Comparison of ENCODE assay signal across 37 cellular contexts in the genomic region with DNA sequence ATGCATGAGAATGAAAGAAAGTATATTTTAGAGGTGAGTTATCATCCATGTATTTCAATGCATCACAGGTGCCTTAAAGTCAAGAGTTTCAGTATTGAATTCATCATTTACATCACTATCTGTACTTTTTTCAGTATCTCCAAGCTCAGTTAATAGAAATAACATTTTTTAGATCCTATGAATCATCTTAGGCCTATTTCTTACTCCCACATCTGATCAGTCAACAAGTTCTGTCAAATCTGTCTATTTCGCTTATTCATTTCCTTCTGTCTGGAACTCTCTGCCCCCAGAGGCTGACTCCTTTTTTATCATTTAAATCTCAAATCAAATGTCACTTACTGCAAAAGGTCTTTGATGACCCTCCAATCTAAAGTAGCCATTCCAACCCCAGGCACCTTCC.
"Had no signal": no experiment of that assay in that cellular context is flagged by ENCODE, and none has a peak within 500 bp of the region (broad histone marks: within the 10 kb centered on the region; RNA-seq: fewer than 3 reads in every experiment).

No MANE protein-coding gene starts in this region.

- H3K4me3 ChIP-seq: ascending aorta, body of pancreas, MG63, Peyer's patch, SJSA1 had no signal

- ATAC-seq: activated naive CD8-positive, alpha-beta T cell treated with anti-CD3 and anti-CD28 coated beads, Interleukin-2, amount 50 U/mL, for 24 hours; activated T-cell treated with anti-CD3 and anti-CD28 coated beads, Interleukin-2, amount 50 U/mL, for 4 hours; body of pancreas; PC-3 had no signal

- H3K9me3 Mint-ChIP-seq: activated B cell treated with CpG ODN at 0.5 μM for 24 hours; activated T-helper 1 cell treated with anti-CD3 and anti-CD28 coated beads, Interleukin-12 subunit alpha, Interleukin-12 subunit beta, Interleukin-2, Interleukin-4 antibody, amounts not matched to agents 30 ng/mL and 10 ng/mL and 1 ng/mL, durations not matched to agents 14 hours and 24 hours and 36 hours; T-helper 2 cell treated with Interferon-gamma antibody and Interleukin-4, amounts not matched to agents 5 μg/mL and 100 μg/mL, for 36 hours had no signal

- H3K27ac Mint-ChIP-seq: activated B cell treated with CpG ODN at 0.5 μM for 24 hours; activated CD4-positive, alpha-beta memory T cell treated with anti-CD3 and anti-CD28 coated beads for 36 hours; activated naive CD4-positive, alpha-beta T cell treated with anti-CD3 and anti-CD28 coated beads for 36 hours; activated naive CD8-positive, alpha-beta T cell; activated naive CD8-positive, alpha-beta T cell treated with anti-CD3 and anti-CD28 coated beads, Interleukin-2, amount 50 U/mL, for 24 hours; activated T-helper 1 cell treated with anti-CD3 and anti-CD28 coated beads, Interleukin-12 subunit alpha, Interleukin-12 subunit beta, Interleukin-2, Interleukin-4 antibody, amounts not matched to agents 30 ng/mL and 10 ng/mL and 1 ng/mL, durations not matched to agents 14 hours and 24 hours and 36 hours; T-helper 1 cell treated with Interleukin-12 subunit alpha and Interleukin-12 subunit beta and Interleukin-4 antibody, amounts not matched to agents 30 μg/mL and 1 μg/mL, for 36 hours; T-helper 2 cell treated with Interferon-gamma antibody and Interleukin-4, amounts not matched to agents 5 μg/mL and 100 μg/mL, for 36 hours had no signal

- H3K4me3 Mint-ChIP-seq: activated B cell treated with CpG ODN at 0.5 μM for 24 hours; activated CD4-positive, alpha-beta memory T cell treated with anti-CD3 and anti-CD28 coated beads for 36 hours; activated naive CD4-positive, alpha-beta T cell treated with anti-CD3 and anti-CD28 coated beads for 36 hours; activated naive CD8-positive, alpha-beta T cell; activated naive CD8-positive, alpha-beta T cell treated with anti-CD3 and anti-CD28 coated beads, Interleukin-2, amount 50 U/mL, for 24 hours; activated T-cell treated with anti-CD3 and anti-CD28 coated beads, Interleukin-2, amount 50 U/mL, for 4 hours; activated T-helper 1 cell treated with anti-CD3 and anti-CD28 coated beads, Interleukin-12 subunit alpha, Interleukin-12 subunit beta, Interleukin-2, Interleukin-4 antibody, amounts not matched to agents 30 ng/mL and 10 ng/mL and 1 ng/mL, durations not matched to agents 14 hours and 24 hours and 36 hours; T-helper 1 cell treated with Interleukin-12 subunit alpha and Interleukin-12 subunit beta and Interleukin-4 antibody, amounts not matched to agents 30 μg/mL and 1 μg/mL, for 36 hours; T-helper 2 cell treated with Interferon-gamma antibody and Interleukin-4, amounts not matched to agents 5 μg/mL and 100 μg/mL, for 36 hours had no signal

- H3K4me1 Mint-ChIP-seq: activated B cell treated with CpG ODN at 0.5 μM for 24 hours; activated naive CD8-positive, alpha-beta T cell treated with anti-CD3 and anti-CD28 coated beads, Interleukin-2, amount 50 U/mL, for 24 hours had no signal

- H3K36me3 Mint-ChIP-seq: activated CD4-positive, alpha-beta memory T cell treated with anti-CD3 and anti-CD28 coated beads for 36 hours; activated naive CD8-positive, alpha-beta T cell had no signal

- DNase-seq: activated B cell treated with CpG ODN at 0.5 μM for 24 hours; activated CD4-positive, alpha-beta memory T cell treated with anti-CD3 and anti-CD28 coated beads for 36 hours; activated CD4-positive, alpha-beta T cell treated with anti-CD3 and anti-CD28 coated beads for 4 hours; activated CD4-positive, alpha-beta T cell treated with anti-CD3 and anti-CD28 coated beads, Interleukin-2, amount 50 U/mL, for 1 hour; activated CD4-positive, CD25-positive, alpha-beta regulatory T cell treated with anti-CD3 and anti-CD28 coated beads, Interleukin-2, amount 50 U/mL, for 72 hours; activated CD8-positive, alpha-beta memory T cell treated with anti-CD3 and anti-CD28 coated beads, Interleukin-2, amount 50 U/mL, for 4 hours; activated gamma-delta T cell treated with Interleukin-2 at 50 U/mL for 16 hours; activated naive CD4-positive, alpha-beta T cell treated with anti-CD3 and anti-CD28 coated beads for 36 hours; activated naive CD8-positive, alpha-beta T cell treated with anti-CD3 and anti-CD28 coated beads, Interleukin-2, amount 50 U/mL, for 24 hours; activated T-cell treated with anti-CD3 and anti-CD28 coated beads for 4 hours; activated T-cell treated with anti-CD3 and anti-CD28 coated beads, Interleukin-2, amount 50 U/mL, for 4 hours; amniotic stem cell; body of pancreas; central memory CD4-positive, alpha-beta T cell; Kasumi-1; KG1; MG63; MV-4-11; NCI-H1092 treated with DMSO at 0.1 percent for 48 hours; NCI-H1417; NCI-H187 treated with DMSO at 0.1 percent for 48 hours; NCI-H2081; NCI-H2171 treated with DMSO at 0.1 percent for 48 hours; NCI-H2227 treated with DMSO at 0.1 percent for 48 hours; NCI-H524 treated with DMSO at 0.1 percent for 48 hours; NK-92 treated with Interleukin-12 subunit alpha and Interleukin-12 subunit beta, amount 100 ng/mL, for 24 hours; PC-3; Peyer's patch; RPMI8226; SHP77 treated with DMSO at 0.1 percent for 48 hours; SK-N-SH had no signal

- H3K27me3 Mint-ChIP-seq: activated B cell treated with CpG ODN at 0.5 μM for 24 hours; activated CD4-positive, alpha-beta memory T cell treated with anti-CD3 and anti-CD28 coated beads for 36 hours; activated naive CD8-positive, alpha-beta T cell; activated naive CD8-positive, alpha-beta T cell treated with anti-CD3 and anti-CD28 coated beads, Interleukin-2, amount 50 U/mL, for 24 hours had no signal
